Comparison of ENCODE assay signal across 15 cellular contexts in the genomic region with DNA sequence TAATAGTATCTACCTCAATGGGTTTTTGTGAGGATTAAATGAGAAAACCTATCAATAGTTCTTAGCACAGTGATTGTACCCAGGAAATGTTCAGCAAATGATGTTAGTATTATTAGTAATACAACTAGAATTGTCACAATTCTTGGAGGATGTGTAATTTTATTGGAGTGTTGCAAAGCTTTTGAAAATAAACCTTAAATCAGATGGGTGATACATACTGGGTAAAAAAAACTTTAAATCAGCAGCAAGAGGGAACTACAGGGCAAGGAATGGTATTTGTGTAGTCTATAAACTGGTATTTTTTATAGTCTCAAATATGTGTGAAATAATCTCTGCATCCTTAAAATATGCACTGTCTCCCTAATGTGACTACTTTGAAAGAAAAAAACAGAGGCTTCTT.
DNase-seq lines count a peak whose midpoint lies in the region; TF ChIP-seq lines count a peak whose summit lies in the region.
"Had no signal": no experiment of that assay in that cellular context is flagged by ENCODE, and none has a peak within 500 bp of the region (broad histone marks: within the 10 kb centered on the region; RNA-seq: fewer than 3 reads in every experiment).

No MANE protein-coding gene starts in this region.

- CTCF ChIA-PET in BJ (lab: Yijun Ruan, JAX) = no interaction called here

- no peak overlapping the region for H3K4me3 ChIP-seq in BJ (ENCODE audit: low read depth, low read length)
- H3K4me3 ChIP-seq in fibroblast of mammary gland (ENCODE audit: control insufficient read depth, low read depth, low read length) = no peak overlapping the region
- H3K4me3 ChIP-seq: PC-9 had no signal

- DNase-seq in BJ (ENCODE audit: low read depth) (peak; percentile 68), HCEC 1CT (peak; percentile 28), fibroblast of mammary gland (ENCODE audit: low read depth) (peak; percentile 18), stromal cell of bone marrow (ENCODE audit: low read depth) (peak; percentile 4), cardiac septum (ENCODE audit: low spot score) (no peak), NOMO-1 (lab: John Stamatoyannopoulos, UW; ENCODE audit: unreplicated experiment in 2 of 2) (no peak), MV-4-11 (lab: John Stamatoyannopoulos, UW) (no peak)
- DNase-seq: CD4-positive, CD25-positive, alpha-beta regulatory T cell; COR-L47; DMS 273 treated with DMSO at 0.1 percent for 48 hours; H9; NCI-H1105; NCI-H1694 treated with DMSO at 0.1 percent for 48 hours; NCI-H748 treated with DMSO at 0.1 percent for 48 hours; PC-9 had no signal

- H3K27me3 ChIP-seq in BJ (ENCODE audit: control insufficient read depth, insufficient read depth, low read length) = no peaks in the 10 kb centered on the region

- no peaks in the 10 kb centered on the region for H3K36me3 ChIP-seq in BJ (ENCODE audit: control insufficient read depth, insufficient read depth, low read length)

- POLR2A ChIA-PET in BJ (lab: Charles Lee) = interaction anchor here (0.7 kb wide), 2 partner anchors 143 to 183 kb away, joined by 4 to 6 read pairs; no protein-coding TSS in a partner anchor

- no peak for TF ChIP-seq CTCF in BJ (IDR thresholded peaks at IDR 0.05; ENCODE audit: insufficient read depth, low read depth, low read length)
- TF ChIP-seq CTCF in fibroblast of mammary gland (conservative IDR thresholded peaks at IDR 0.05; ENCODE audit: control insufficient read depth, insufficient read depth, low read depth, low read length) = no peak

- intact Hi-C loops in cardiac septum (cut with DNase I) = no loop called here

Comparison
In these comparisons a context has a peak if more than half of its experiments do, and no peak if none do; other contexts are left out.
1. DNase-seq: peak in BJ (single experiment), HCEC 1CT (single experiment), fibroblast of mammary gland (single experiment) and stromal cell of bone marrow (single experiment); none in cardiac septum (single experiment), NOMO-1 (0 of 2) and MV-4-11 (single experiment).